1 cellular context compared by ENCODE assay signal in genomic region chr2:216650607-216651229, GRCh38.
TF ChIP-seq lines count a peak whose summit lies in the region.

No MANE protein-coding gene starts in this region.

TF ChIP-seq in HepG2, 621 proteins besides CTCF, POLR2A, EP300 and RAD21 (continued from another document and continues in another):
- TF ChIP-seq PBX2 (CRISPR knock-in tag; IDR thresholded peaks at IDR 0.05) (peak; percentile 44; the same call in 1 of the 2 replicates), PTBP1 (IDR thresholded peaks at IDR 0.05; ENCODE audit: low read depth, low read length, poor library complexity, severe bottlenecking) (no peak), SOX13 (IDR thresholded peaks at IDR 0.05) (no peak), SOX13 (CRISPR knock-in tag; conservative IDR thresholded peaks at IDR 0.05 in 1 of 2, IDR thresholded peaks at IDR 0.05 in 1 of 2) (peak in 1 of 2 experiments; percentile 65; a peak in 2 of 4 replicates), SNAPC5 (CRISPR knock-in tag; IDR thresholded peaks at IDR 0.05; ENCODE audit: borderline replicate concordance) (no peak), ATF7 (IDR thresholded peaks at IDR 0.05) (peak; percentile 73), ATF7 (CRISPR knock-in tag; IDR thresholded peaks at IDR 0.05) (no peak), SOX5 (CRISPR knock-in tag; IDR thresholded peaks at IDR 0.05; ENCODE audit: borderline replicate concordance) (peak; percentile 56; the same call in 1 of the 2 replicates), ZC3H4 (CRISPR knock-in tag; IDR thresholded peaks at IDR 0.05; ENCODE audit: borderline replicate concordance) (no peak), MLLT10 (CRISPR knock-in tag; IDR thresholded peaks at IDR 0.05) (no peak), ZNF207 (IDR thresholded peaks at IDR 0.05; ENCODE audit: borderline replicate concordance) (no peak), FOXM1 (CRISPR knock-in tag; IDR thresholded peaks at IDR 0.05) (no peak), MAX (IDR thresholded peaks at IDR 0.05) (0 out of 2 replicates have a peak, but pooled peaks have one; percentile 4), AHR (CRISPR knock-in tag; IDR thresholded peaks at IDR 0.05) (no peak), ZNF205 (CRISPR knock-in tag; IDR thresholded peaks at IDR 0.05) (no peak), FOXP4 (CRISPR knock-in tag; IDR thresholded peaks at IDR 0.05) (peak; percentile 66), ZNF772 (CRISPR knock-in tag; IDR thresholded peaks at IDR 0.05) (no peak), ZNF629 (CRISPR knock-in tag; conservative IDR thresholded peaks at IDR 0.05) (0 out of 2 replicates have a peak, but pooled peaks have one; percentile 15), BCL6 (CRISPR knock-in tag; IDR thresholded peaks at IDR 0.05) (peak; percentile 37; the same call in 1 of the 2 replicates), HNF1B (CRISPR knock-in tag; IDR thresholded peaks at IDR 0.05) (peak; percentile 70), HNF4A (CRISPR knock-in tag; IDR thresholded peaks at IDR 0.05) (peak; percentile 36; the same call in 1 of the 2 replicates), TEAD3 (CRISPR knock-in tag; optimal IDR thresholded peaks at IDR 0.05; ENCODE audit: borderline replicate concordance) (peak; percentile 94), NR2F1 (CRISPR knock-in tag; IDR thresholded peaks at IDR 0.05) (peak; percentile 79 to 87; a peak in 3 of 4 replicates), ZSCAN31 (CRISPR knock-in tag; IDR thresholded peaks at IDR 0.05; ENCODE audit: low read depth) (0 out of 2 replicates have a peak, but pooled peaks have one; percentile 22), KDM6A (CRISPR knock-in tag; IDR thresholded peaks at IDR 0.05; ENCODE audit: low read depth) (peak; percentile 20; the same call in 1 of the 2 replicates), FOXJ3 (CRISPR knock-in tag; IDR thresholded peaks at IDR 0.05; ENCODE audit: borderline replicate concordance) (peak; percentile 39; the same call in 1 of the 2 replicates), U2AF1 (optimal IDR thresholded peaks at IDR 0.05; ENCODE audit: low read depth, low read length) (no peak), CEBPZ (IDR thresholded peaks at IDR 0.05; ENCODE audit: low read length) (no peak), AGO2 (optimal IDR thresholded peaks at IDR 0.05; ENCODE audit: low read depth, low read length) (no peak), HIC2 (CRISPR knock-in tag; IDR thresholded peaks at IDR 0.05; ENCODE audit: low read depth) (peak; percentile 24; the same call in 1 of the 2 replicates), ZNF350 (CRISPR knock-in tag; IDR thresholded peaks at IDR 0.05; ENCODE audit: borderline replicate concordance, low read depth) (peak; percentile 45; the same call in 1 of the 2 replicates), ZBTB10 (CRISPR knock-in tag; IDR thresholded peaks at IDR 0.05; ENCODE audit: borderline replicate concordance) (peak; percentile 69; the same call in 1 of the 2 replicates), NR2F6 (IDR thresholded peaks at IDR 0.05) (peak; percentile 95), NR2F6 (CRISPR knock-in tag; IDR thresholded peaks at IDR 0.05) (peak; percentile 93), HNF1A (IDR thresholded peaks at IDR 0.05; ENCODE audit: low read depth) (peak; percentile 80), HNF1A (CRISPR knock-in tag; IDR thresholded peaks at IDR 0.05; ENCODE audit: borderline replicate concordance) (peak; percentile 66; the same call in 1 of the 2 replicates), ZNF292 (CRISPR knock-in tag; IDR thresholded peaks at IDR 0.05; ENCODE audit: borderline replicate concordance, low read depth) (peak; percentile 30; the same call in 1 of the 2 replicates), UBTF (CRISPR knock-in tag; IDR thresholded peaks at IDR 0.05) (no peak), RARA (CRISPR knock-in tag; IDR thresholded peaks at IDR 0.05) (peak; percentile 71)
